Comparison of ENCODE assay signal across 8 cellular contexts in the genomic region with DNA sequence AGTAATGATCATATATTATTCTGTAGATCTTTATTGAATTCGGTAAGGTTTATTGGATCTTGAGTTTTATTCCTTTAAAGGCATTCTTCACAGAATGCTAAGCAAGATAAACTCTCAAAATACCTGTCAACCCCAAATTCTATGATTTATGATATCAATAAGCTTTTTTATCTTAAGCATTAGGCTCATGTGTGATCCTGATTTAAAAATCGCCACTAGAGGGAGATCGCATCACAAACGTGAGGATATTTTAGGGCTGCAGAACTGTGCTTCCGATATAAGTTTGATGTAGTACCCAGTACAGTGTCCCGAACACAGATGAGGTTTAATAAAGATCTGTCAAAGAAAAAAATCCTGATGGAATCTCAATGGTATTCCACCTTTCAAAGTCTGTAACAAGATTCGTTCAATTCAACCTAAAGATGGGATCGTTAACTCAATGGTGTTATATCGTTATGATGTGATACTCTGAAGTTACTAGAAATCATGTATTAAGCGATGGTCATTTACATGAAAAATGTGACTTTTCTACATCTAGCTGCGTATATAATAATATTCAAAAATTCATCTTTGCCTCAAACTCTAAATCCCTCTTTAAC.
DNase-seq lines count a peak whose midpoint lies in the region; ATAC-seq and TF ChIP-seq lines count a peak whose summit lies in the region.

No MANE protein-coding gene starts in this region.

- H3K4me3 ChIP-seq in esophagus muscularis mucosa (no peak overlapping the region), neural cell (ENCODE audit: low read length) (no peak overlapping the region)

- no peak overlapping the region for H3K4me2 ChIP-seq in neural cell (ENCODE audit: low read length)

- no peaks in the 10 kb centered on the region for H3K4me1 ChIP-seq in esophagus muscularis mucosa

- no peaks in the 10 kb centered on the region for H3K9me2 ChIP-seq in neural cell (ENCODE audit: insufficient read depth, low read length)

- TF ChIP-seq RAD21 in neural cell (conservative IDR thresholded peaks at IDR 0.05), result peak; percentile 81

- H3K79me2 ChIP-seq in neural cell (replicated peaks; ENCODE audit: insufficient read depth, low read length), result no peaks in the 10 kb centered on the region

- TF ChIP-seq EP300 in esophagus muscularis mucosa (IDR thresholded peaks at IDR 0.05), result no peak
- TF ChIP-seq EP300 in neural cell (conservative IDR thresholded peaks at IDR 0.05; ENCODE audit: poor library complexity, severe bottlenecking), result no peak

- intact Hi-C loops in esophagus muscularis mucosa (cut with DNase I), result loop anchor here (2.0 to 10.0 kb wide), 2 partner anchors 266 to 416 kb away; no protein-coding TSS in a partner anchor

- 35% methylated on average over 11 of the region's 11 CpGs for WGBS in esophagus muscularis mucosa

- H3K36me3 ChIP-seq in esophagus muscularis mucosa (no peaks in the 10 kb centered on the region), neural cell (ENCODE audit: insufficient read depth, low read length) (no peaks in the 10 kb centered on the region)

- no peaks in the 10 kb centered on the region for H4K20me1 ChIP-seq in neural cell (ENCODE audit: insufficient read depth)

- H3K27ac ChIP-seq in esophagus muscularis mucosa (replicated peaks in 1 of 4), result no peak overlapping the region
- H3K27ac ChIP-seq in neural cell (ENCODE audit: low read length), result no peak overlapping the region

- no peak overlapping the region for H2AFZ ChIP-seq in neural cell (ENCODE audit: low read depth, low read length)

- ATAC-seq in GM19467 (IDR thresholded peaks at IDR 0.05; ENCODE audit: unreplicated experiment) (peak; percentile 62), HG03342 (IDR thresholded peaks at IDR 0.05; ENCODE audit: unreplicated experiment) (no peak)

- no peaks in the 10 kb centered on the region for H3F3A ChIP-seq in neural cell (ENCODE audit: insufficient read depth, low read length, poor library complexity, severe bottlenecking)

- H3K27me3 ChIP-seq in esophagus muscularis mucosa (no peaks in the 10 kb centered on the region), neural cell (ENCODE audit: insufficient read depth, low read depth, low read length) (no peaks in the 10 kb centered on the region)

- DNase-seq in NCI-H1436 (lab: John Stamatoyannopoulos, UW), result peak; percentile 50
- DNase-seq in NCI-H1436 treated with DMSO at 0.1 percent for 48 hours (lab: John Stamatoyannopoulos, UW), result no peak
- DNase-seq in KBM-7, result peak; percentile 55
- DNase-seq in SK-N-DZ (ENCODE audit: low spot score), result peak; percentile 64
- no peak for DNase-seq in esophagus muscularis mucosa (ENCODE audit: extremely low spot score)

- in situ Hi-C loops in KBM-7 (cut with MboI; ENCODE audit: low pct_unique_long_range_greater_than_20kb, low sequenced_read_pairs), result no loop called here

- H3K9me3 ChIP-seq in esophagus muscularis mucosa, result no peaks in the 10 kb centered on the region
- no peaks in the 10 kb centered on the region for H3K9me3 ChIP-seq in neural cell (ENCODE audit: low read length)

- TF ChIP-seq POLR2A in esophagus muscularis mucosa (IDR thresholded peaks at IDR 0.05; ENCODE audit: low read depth), result no peak

- TF ChIP-seq CTCF in esophagus muscularis mucosa (IDR thresholded peaks at IDR 0.05), result peak; percentile 54 to 69 (median 60)
- TF ChIP-seq CTCF in neural cell (IDR thresholded peaks at IDR 0.05; ENCODE audit: poor library complexity, severe bottlenecking), result peak; percentile 86

- H3K9ac ChIP-seq in neural cell (ENCODE audit: low read length), result no peak overlapping the region

TF ChIP-seq in neural cell, 6 proteins besides CTCF, POLR2A, EP300 and RAD21:
- no peak for TF ChIP-seq TAF1 (IDR thresholded peaks at IDR 0.05; ENCODE audit: low read depth)
- TF ChIP-seq SMC3 (conservative IDR thresholded peaks at IDR 0.05; ENCODE audit: poor library complexity), result peak; percentile 86
TF ChIP-seq in neural cell: peak in this region for 1.

Comparison
In these comparisons a context has a peak if more than half of its experiments do, and no peak if none do; other contexts are left out.
1. DNase-seq: peak in NCI-H1436 (single experiment), KBM-7 (single experiment) and SK-N-DZ (single experiment); none in NCI-H1436 treated with DMSO at 0.1 percent for 48 hours (single experiment) and esophagus muscularis mucosa (single experiment).